24 cellular contexts compared by ENCODE assay signal in genomic region chr2:99659874-99660273, GRCh38.
DNase-seq lines count a peak whose midpoint lies in the region; ATAC-seq and TF ChIP-seq lines count a peak whose summit lies in the region.
"Had no signal": no experiment of that assay in that cellular context is flagged by ENCODE, and none has a peak within 500 bp of the region (broad histone marks: within the 10 kb centered on the region; RNA-seq: fewer than 3 reads in every experiment).

No MANE protein-coding gene starts in this region.

- in situ Hi-C loops in mammary epithelial cell (cut with MboI; ENCODE audit: low sequenced_read_pairs in 2 of 2): no loop called here

- no peak overlapping the region for H3K4me2 ChIP-seq in mammary epithelial cell (ENCODE audit: insufficient read depth, low read depth, low read length)

- H3K4me1 Mint-ChIP-seq in MCF 10A (ENCODE audit: insufficient read depth, unreplicated experiment): peaks cover 19% of the 10 kb centered on the region
- H3K4me1 Mint-ChIP-seq in activated naive CD4-positive, alpha-beta T cell treated with anti-CD3 and anti-CD28 coated beads for 36 hours (ENCODE audit: low read depth): no peaks in the 10 kb centered on the region
- H3K4me1 Mint-ChIP-seq: activated CD4-positive, alpha-beta T cell treated with anti-CD3 and anti-CD28 coated beads, Interleukin-2, amount 10 ng/mL, durations not matched to agents 7 days and 5 days; activated naive CD8-positive, alpha-beta T cell treated with anti-CD3 and anti-CD28 coated beads for 36 hours; activated T-helper 17 cell treated with anti-CD3 and anti-CD28 coated beads, Interleukin-2, amount 50 U/mL, for 72 hours had no signal

- no peak for TF ChIP-seq CTCF in MCF 10A (IDR thresholded peaks at IDR 0.05; ENCODE audit: unreplicated experiment)
- no peak for TF ChIP-seq CTCF in mammary epithelial cell (conservative IDR thresholded peaks at IDR 0.05 in 1 of 2, IDR thresholded peaks at IDR 0.05 in 1 of 2; ENCODE audit: extremely low read depth in 1 of 2, insufficient read depth in 1 of 2, low read depth in 1 of 2, low read length in 2 of 2)

- intact Hi-C loops in MCF 10A (cut with micrococcal nuclease) (no loop called here), mammary epithelial cell (cut with micrococcal nuclease) (no loop called here)
- intact Hi-C loops in activated naive CD4-positive, alpha-beta T cell treated with anti-CD3 and anti-CD28 coated beads for 36 hours (cut with micrococcal nuclease): no loop called here

- DNase-seq in MCF 10A (ENCODE audit: unreplicated experiment) (peak; percentile 75), mammary epithelial cell (no peak), fibroblast of gingiva (ENCODE audit: low read depth) (peak; percentile 49), left lobe of liver (ENCODE audit: low spot score) (no peak), DMS79 (lab: John Stamatoyannopoulos, UW) (no peak), Kasumi-1 (lab: John Stamatoyannopoulos, UW) (no peak)
- DNase-seq in activated naive CD4-positive, alpha-beta T cell treated with anti-CD3 and anti-CD28 coated beads for 36 hours: no peak
- DNase-seq: activated CD4-positive, alpha-beta T cell treated with anti-CD3 and anti-CD28 coated beads, Interleukin-2, amount 10 ng/mL, durations not matched to agents 7 days and 5 days; activated naive CD8-positive, alpha-beta T cell treated with anti-CD3 and anti-CD28 coated beads for 36 hours; dermis blood vessel endothelial cell; glutamatergic neuron; left lung; NCI-H1436 treated with DMSO at 0.1 percent for 48 hours; NCI-H2171 treated with DMSO at 0.1 percent for 48 hours; NCI-H774; retina; SHP77 treated with DMSO at 0.1 percent for 48 hours; T-helper 1 cell had no signal

- POLR2A ChIA-PET in MCF 10A (lab: Yijun Ruan, JAX): no interaction called here

- CTCF ChIA-PET in MCF 10A (lab: Yijun Ruan, JAX) (no interaction called here), mammary epithelial cell (lab: Charles Lee; ENCODE audit: low non-redundant PET) (no interaction called here)
- CTCF ChIA-PET in activated naive CD4-positive, alpha-beta T cell treated with anti-CD3 and anti-CD28 coated beads for 36 hours (lab: Charles Lee): no interaction called here

- H3K9me3 ChIP-seq in mammary epithelial cell (replicated peaks; ENCODE audit: insufficient read depth, low read length) (no peaks in the 10 kb centered on the region), subcutaneous abdominal adipose tissue (ENCODE audit: control insufficient read depth in 5 of 5, low read length in 5 of 5) (no peaks in the 10 kb centered on the region)
- H3K9me3 ChIP-seq: left lung, vagina had no signal

- WGBS in mammary epithelial cell (ENCODE audit: low coverage, missing lambda C conversion rate): 71% methylated on average over 3 of the region's 3 CpGs

- H3K4me3 ChIP-seq in mammary epithelial cell (replicated peaks in 1 of 3; ENCODE audit: insufficient read depth in 1 of 3, low read depth in 2 of 3, low read length in 3 of 3) (no peak overlapping the region), subcutaneous abdominal adipose tissue (ENCODE audit: low read depth in 1 of 5, low read length in 5 of 5) (peak overlapping the region in 1 of 5 donors; percentile 13)
- H3K4me3 ChIP-seq: BLaER1 treated with 17β-estradiol and CSF1 and Interleukin-3, amounts not matched to agents 10 nM and 100 nM; left lung; vagina had no signal

- H3K36me3 ChIP-seq in mammary epithelial cell (ENCODE audit: insufficient read depth, low read length) (no peaks in the 10 kb centered on the region), subcutaneous abdominal adipose tissue (ENCODE audit: control insufficient read depth in 5 of 5, insufficient read depth in 5 of 5, low read length in 5 of 5) (no peaks in the 10 kb centered on the region)
- H3K36me3 ChIP-seq: left lung, vagina had no signal

- H3K9ac ChIP-seq in mammary epithelial cell (ENCODE audit: insufficient read depth, low read length) (no peak overlapping the region), subcutaneous abdominal adipose tissue (ENCODE audit: low read length in 5 of 5) (no peak overlapping the region)
- H3K9ac ChIP-seq: BLaER1 treated with 17β-estradiol and CSF1 and Interleukin-3, amounts not matched to agents 10 nM and 100 nM had no signal

- H3K4me1 ChIP-seq in mammary epithelial cell (ENCODE audit: insufficient read depth, low read length): no peaks in the 10 kb centered on the region
- peaks cover 13 to 69% (median 44%) of the 10 kb centered on the region in 5 donors for H3K4me1 ChIP-seq in subcutaneous abdominal adipose tissue (ENCODE audit: control insufficient read depth in 5 of 5, insufficient read depth in 5 of 5, low read length in 5 of 5)
- H3K4me1 ChIP-seq: left lung had no signal

- no peaks in the 10 kb centered on the region for H3K36me3 Mint-ChIP-seq in MCF 10A (ENCODE audit: insufficient read depth, unreplicated experiment)
- H3K36me3 Mint-ChIP-seq in activated naive CD4-positive, alpha-beta T cell treated with anti-CD3 and anti-CD28 coated beads for 36 hours (ENCODE audit: low read depth): no peaks in the 10 kb centered on the region
- H3K36me3 Mint-ChIP-seq: activated naive CD8-positive, alpha-beta T cell treated with anti-CD3 and anti-CD28 coated beads for 36 hours had no signal

- H3K79me2 ChIP-seq in mammary epithelial cell (ENCODE audit: insufficient read depth, low read length): no peaks in the 10 kb centered on the region

- H3K4me3 Mint-ChIP-seq in MCF 10A (ENCODE audit: unreplicated experiment): no peak overlapping the region
- no peak overlapping the region for H3K4me3 Mint-ChIP-seq in activated naive CD4-positive, alpha-beta T cell treated with anti-CD3 and anti-CD28 coated beads for 36 hours
- H3K4me3 Mint-ChIP-seq: activated CD4-positive, alpha-beta T cell treated with anti-CD3 and anti-CD28 coated beads, Interleukin-2, amount 10 ng/mL, durations not matched to agents 7 days and 5 days; activated naive CD8-positive, alpha-beta T cell treated with anti-CD3 and anti-CD28 coated beads for 36 hours; activated T-helper 17 cell treated with anti-CD3 and anti-CD28 coated beads, Interleukin-2, amount 50 U/mL, for 72 hours; neural crest cell had no signal

- H3K27ac Mint-ChIP-seq in MCF 10A (ENCODE audit: low read depth, unreplicated experiment): no peak overlapping the region
- H3K27ac Mint-ChIP-seq in activated naive CD4-positive, alpha-beta T cell treated with anti-CD3 and anti-CD28 coated beads for 36 hours: no peak overlapping the region
- H3K27ac Mint-ChIP-seq: activated CD4-positive, alpha-beta T cell treated with anti-CD3 and anti-CD28 coated beads, Interleukin-2, amount 10 ng/mL, durations not matched to agents 7 days and 5 days; activated naive CD8-positive, alpha-beta T cell treated with anti-CD3 and anti-CD28 coated beads for 36 hours; activated T-helper 17 cell treated with anti-CD3 and anti-CD28 coated beads, Interleukin-2, amount 50 U/mL, for 72 hours had no signal

- H4K20me1 ChIP-seq in mammary epithelial cell (ENCODE audit: insufficient read depth, low read length): no peaks in the 10 kb centered on the region
- H4K20me1 ChIP-seq: BLaER1 treated with 17β-estradiol and CSF1 and Interleukin-3, amounts not matched to agents 10 nM and 100 nM had no signal

- H2AFZ ChIP-seq in mammary epithelial cell (ENCODE audit: low read depth, low read length): no peak overlapping the region

- BruUV-seq in MCF 10A (replicated peaks; lab: Mats Ljungman, UMichigan) (no TSS peak), mammary epithelial cell (replicated peaks; lab: Mats Ljungman, UMichigan) (no TSS peak)

- no peaks in the 10 kb centered on the region for H3K27me3 ChIP-seq in mammary epithelial cell (ENCODE audit: insufficient read depth, low read length)
- no peaks in the 10 kb centered on the region for H3K27me3 ChIP-seq in subcutaneous abdominal adipose tissue (ENCODE audit: control insufficient read depth in 5 of 5, insufficient read depth in 4 of 5, low read length in 5 of 5)
- H3K27me3 ChIP-seq: BLaER1 treated with 17β-estradiol and CSF1 and Interleukin-3, amounts not matched to agents 10 nM and 100 nM; left lung; vagina had no signal

- H3K9me3 Mint-ChIP-seq in MCF 10A (ENCODE audit: unreplicated experiment): no peaks in the 10 kb centered on the region
- H3K9me3 Mint-ChIP-seq in activated naive CD4-positive, alpha-beta T cell treated with anti-CD3 and anti-CD28 coated beads for 36 hours: no peaks in the 10 kb centered on the region
- H3K9me3 Mint-ChIP-seq: activated CD4-positive, alpha-beta T cell treated with anti-CD3 and anti-CD28 coated beads, Interleukin-2, amount 10 ng/mL, durations not matched to agents 7 days and 5 days; activated naive CD8-positive, alpha-beta T cell treated with anti-CD3 and anti-CD28 coated beads for 36 hours; activated T-helper 17 cell treated with anti-CD3 and anti-CD28 coated beads, Interleukin-2, amount 50 U/mL, for 72 hours had no signal

- H3K27ac ChIP-seq in mammary epithelial cell (ENCODE audit: insufficient read depth, low read depth, low read length) (no peak overlapping the region), subcutaneous abdominal adipose tissue (ENCODE audit: low read depth, low read length) (peak overlapping the region; percentile 91)
- H3K27ac ChIP-seq: BLaER1 treated with 17β-estradiol and CSF1 and Interleukin-3, amounts not matched to agents 10 nM and 100 nM; left lung; vagina had no signal

- dilution Hi-C loops in mammary epithelial cell (cut with HindIII; ENCODE audit: low sequenced_read_pairs): no loop called here

- no peaks in the 10 kb centered on the region for H3K27me3 Mint-ChIP-seq in MCF 10A (ENCODE audit: insufficient read depth, unreplicated experiment)
- no peaks in the 10 kb centered on the region for H3K27me3 Mint-ChIP-seq in activated naive CD4-positive, alpha-beta T cell treated with anti-CD3 and anti-CD28 coated beads for 36 hours (ENCODE audit: low read depth)
- H3K27me3 Mint-ChIP-seq: activated CD4-positive, alpha-beta T cell treated with anti-CD3 and anti-CD28 coated beads, Interleukin-2, amount 10 ng/mL, durations not matched to agents 7 days and 5 days; activated naive CD8-positive, alpha-beta T cell treated with anti-CD3 and anti-CD28 coated beads for 36 hours; activated T-helper 17 cell treated with anti-CD3 and anti-CD28 coated beads, Interleukin-2, amount 50 U/mL, for 72 hours had no signal

- peak; percentile 59 for ATAC-seq in left lobe of liver
- ATAC-seq: activated T-helper 17 cell treated with anti-CD3 and anti-CD28 coated beads, Interleukin-2, amount 50 U/mL, for 72 hours; HCT116; left lung had no signal

Comparison
In these comparisons a context has a peak if more than half of its experiments do, and no peak if none do; other contexts are left out.
1. DNase-seq: peak in MCF 10A (single experiment) and fibroblast of gingiva (single experiment); none in mammary epithelial cell (single experiment), left lobe of liver (single experiment), DMS79 (single experiment), activated naive CD4-positive, alpha-beta T cell treated with anti-CD3 and anti-CD28 coated beads for 36 hours (single experiment) and Kasumi-1 (0 of 2).